In the genomic region with DNA sequence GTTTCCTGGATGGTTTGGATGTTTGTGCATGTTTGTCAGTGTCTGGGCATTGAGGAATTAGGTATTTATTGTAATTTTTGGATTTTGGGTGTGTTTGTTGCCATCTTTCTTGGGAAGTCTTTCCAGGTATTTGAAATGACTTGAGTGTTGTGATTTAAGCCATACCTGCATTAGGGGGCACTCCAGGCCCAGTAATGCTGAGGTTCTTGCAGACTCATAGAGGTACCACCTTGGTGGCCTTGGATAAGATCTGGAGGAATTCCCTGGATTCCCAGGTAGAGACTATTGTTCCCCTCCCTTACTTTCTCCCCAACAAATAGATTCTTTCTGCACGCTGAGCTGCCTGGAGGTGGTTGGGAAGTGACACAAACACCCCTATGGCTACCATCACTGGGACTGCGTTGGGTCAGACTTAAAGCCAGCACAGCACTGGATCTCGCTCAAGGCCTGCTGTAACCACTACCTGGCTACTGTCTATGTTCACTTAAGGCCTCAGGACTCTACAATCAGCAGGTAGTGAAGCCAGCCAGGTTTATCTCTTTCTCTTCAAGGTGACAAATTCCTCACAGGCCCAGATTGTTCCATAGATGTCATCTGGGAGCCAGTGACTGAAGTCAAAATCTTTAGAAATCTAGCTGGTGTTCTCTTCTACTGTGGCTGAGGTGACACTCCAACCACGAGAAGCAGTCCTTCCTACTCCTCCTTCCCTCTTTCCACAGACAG, we compare ENCODE assay signal across 2 cellular contexts.
TF ChIP-seq lines count a peak whose summit lies in the region.

No MANE protein-coding gene starts in this region.

TF ChIP-seq in GM23338, 12 proteins besides CTCF, POLR2A, EP300 and RAD21:
- TF ChIP-seq ETS1 (IDR thresholded peaks at IDR 0.05) (no peak), ZNF462 (CRISPR knock-in tag; IDR thresholded peaks at IDR 0.05) (0 out of 2 replicates have a peak, but pooled peaks have one; percentile 25)

TF ChIP-seq in endothelial cell of umbilical vein, 7 proteins besides CTCF, POLR2A, EP300 and RAD21:
- no peak for TF ChIP-seq POLR2AphosphoS5 (IDR thresholded peaks at IDR 0.05; ENCODE audit: insufficient read depth, low read depth, low read length)
- no peak for TF ChIP-seq GATA2 (IDR thresholded peaks at IDR 0.05; ENCODE audit: insufficient read depth, insufficient read length, low read depth, low read length)
- no peak for TF ChIP-seq JUN (IDR thresholded peaks at IDR 0.05; ENCODE audit: borderline replicate concordance, insufficient read depth, insufficient read length, low read depth)
- no peak for TF ChIP-seq MAX (IDR thresholded peaks at IDR 0.05; ENCODE audit: insufficient read depth, insufficient read length)
- no peak for TF ChIP-seq EZH2 (IDR thresholded peaks at IDR 0.05; ENCODE audit: borderline replicate concordance, low read depth, low read length, severe bottlenecking)
- no peak for TF ChIP-seq FOS (IDR thresholded peaks at IDR 0.05; ENCODE audit: borderline replicate concordance, insufficient read depth, low read length)
- TF ChIP-seq MYC (IDR thresholded peaks at IDR 0.05; ENCODE audit: low read depth, low read length): no peak
TF ChIP-seq in endothelial cell of umbilical vein: peak in this region for 0.
